18 cellular contexts compared by ENCODE assay signal in genomic region chr2:5123597-5124196, GRCh38.
DNase-seq lines count a peak whose midpoint lies in the region; ATAC-seq and TF ChIP-seq lines count a peak whose summit lies in the region.
"Had no signal": no experiment of that assay in that cellular context is flagged by ENCODE, and none has a peak within 500 bp of the region (broad histone marks: within the 10 kb centered on the region; RNA-seq: fewer than 3 reads in every experiment).

No MANE protein-coding gene starts in this region.

- H3K79me2 ChIP-seq in SK-N-SH (ENCODE audit: insufficient read depth) = no peaks in the 10 kb centered on the region

- H3K9me3 Mint-ChIP-seq in activated naive CD4-positive, alpha-beta T cell treated with anti-CD3 and anti-CD28 coated beads for 36 hours = peaks cover 5% of the 10 kb centered on the region
- H3K9me3 Mint-ChIP-seq: IgD-negative memory B cell had no signal

- no peaks in the 10 kb centered on the region for H3K27me3 ChIP-seq in SK-N-SH (ENCODE audit: insufficient read depth)
- H3K27me3 ChIP-seq: BLaER1 treated with 17β-estradiol and CSF1 and Interleukin-3, amounts not matched to agents 10 nM and 100 nM had no signal

- no peaks in the 10 kb centered on the region for H3K4me1 Mint-ChIP-seq in activated naive CD4-positive, alpha-beta T cell treated with anti-CD3 and anti-CD28 coated beads for 36 hours (ENCODE audit: low read depth)
- H3K4me1 Mint-ChIP-seq: IgD-negative memory B cell had no signal

- DNase-seq in DMS53 (lab: John Stamatoyannopoulos, UW) (peak; percentile 17), DMS53 treated with DMSO at 0.1 percent for 48 hours (lab: John Stamatoyannopoulos, UW; ENCODE audit: unreplicated experiment) (no peak), DMS153 treated with DMSO at 0.1 percent for 48 hours (lab: John Stamatoyannopoulos, UW; ENCODE audit: unreplicated experiment) (peak; percentile 84), NCI-H2171 (lab: John Stamatoyannopoulos, UW) (peak; percentile 40), SK-N-SH (no peak), AG20443 (ENCODE audit: low spot score) (no peak)
- no peak for DNase-seq in activated naive CD4-positive, alpha-beta T cell treated with anti-CD3 and anti-CD28 coated beads for 36 hours
- DNase-seq: GDM1, HCEC 1CT, MV-4-11, NCI-H1694 treated with DMSO at 0.1 percent for 48 hours, NCI-H526, PC-9 had no signal

- TF ChIP-seq CTCF in SK-N-SH (IDR thresholded peaks at IDR 0.05) = no peak

- H3K9me2 ChIP-seq in SK-N-SH = no peaks in the 10 kb centered on the region

- intact Hi-C loops in activated naive CD4-positive, alpha-beta T cell treated with anti-CD3 and anti-CD28 coated beads for 36 hours (cut with micrococcal nuclease) = no loop called here

- no peak overlapping the region for H3K9ac ChIP-seq in SK-N-SH
- H3K9ac ChIP-seq: BLaER1 treated with 17β-estradiol and CSF1 and Interleukin-3, amounts not matched to agents 10 nM and 100 nM had no signal

- no peak overlapping the region for H3K27ac Mint-ChIP-seq in activated naive CD4-positive, alpha-beta T cell treated with anti-CD3 and anti-CD28 coated beads for 36 hours
- H3K27ac Mint-ChIP-seq: IgD-negative memory B cell; T-helper 1 cell treated with Interleukin-12 subunit alpha and Interleukin-12 subunit beta and Interleukin-4 antibody, amounts not matched to agents 30 μg/mL and 1 μg/mL, for 36 hours had no signal

- no peak overlapping the region for H2AFZ ChIP-seq in SK-N-SH (ENCODE audit: low read depth)
- H2AFZ ChIP-seq: PC-9 had no signal

- H3K4me1 ChIP-seq in SK-N-SH (ENCODE audit: control insufficient read depth in 1 of 2, insufficient read depth in 2 of 2, low read depth in 1 of 2, low read length in 1 of 2) = peaks cover 0 to 16% of the 10 kb centered on the region in 2 experiments; a peak in 2 of 4 replicates
- H3K4me1 ChIP-seq: BLaER1 treated with 17β-estradiol and CSF1 and Interleukin-3, amounts not matched to agents 10 nM and 100 nM had no signal

- H3K27me3 Mint-ChIP-seq in activated naive CD4-positive, alpha-beta T cell treated with anti-CD3 and anti-CD28 coated beads for 36 hours (ENCODE audit: low read depth) = no peaks in the 10 kb centered on the region
- H3K27me3 Mint-ChIP-seq: IgD-negative memory B cell had no signal

- H4K20me1 ChIP-seq in SK-N-SH (ENCODE audit: insufficient read depth) = no peaks in the 10 kb centered on the region
- H4K20me1 ChIP-seq: BLaER1 treated with 17β-estradiol and CSF1 and Interleukin-3, amounts not matched to agents 10 nM and 100 nM had no signal

- CTCF ChIA-PET in SK-N-SH (lab: Yijun Ruan, JAX) = interaction anchor here (0.7 to 3.5 kb wide), 3 partner anchors 11 to 1159 kb away, joined by 3 to 14 read pairs (median 5); no protein-coding TSS in a partner anchor
- CTCF ChIA-PET in activated naive CD4-positive, alpha-beta T cell treated with anti-CD3 and anti-CD28 coated beads for 36 hours (lab: Charles Lee) = no interaction called here

- H3K4me3 Mint-ChIP-seq in activated naive CD4-positive, alpha-beta T cell treated with anti-CD3 and anti-CD28 coated beads for 36 hours = no peak overlapping the region
- H3K4me3 Mint-ChIP-seq: IgD-negative memory B cell; T-helper 1 cell treated with Interleukin-12 subunit alpha and Interleukin-12 subunit beta and Interleukin-4 antibody, amounts not matched to agents 30 μg/mL and 1 μg/mL, for 36 hours had no signal

- peak; percentile 3; the same call in 1 of the 2 replicates for TF ChIP-seq RAD21 in SK-N-SH (IDR thresholded peaks at IDR 0.05; ENCODE audit: low read length)

- ATAC-seq in esophagus mucosa = no peak

- H3K4me3 ChIP-seq in SK-N-SH (ENCODE audit: low read depth in 2 of 2, low read length in 1 of 2) = no peak overlapping the region
- H3K4me3 ChIP-seq: BLaER1 treated with 17β-estradiol and CSF1 and Interleukin-3, amounts not matched to agents 10 nM and 100 nM; PC-9 had no signal

- WGBS in SK-N-SH (ENCODE audit: low lambda C conversion rate) = 19% methylated on average over 4 of the region's 4 CpGs

- no peak overlapping the region for H3K4me2 ChIP-seq in SK-N-SH
- H3K4me2 ChIP-seq: BLaER1 treated with 17β-estradiol and CSF1 and Interleukin-3, amounts not matched to agents 10 nM and 100 nM; PC-9 had no signal

- H3K36me3 ChIP-seq in SK-N-SH (replicated peaks in 1 of 2; ENCODE audit: control insufficient read depth in 1 of 2, insufficient read depth in 2 of 2, low read length in 1 of 2) = no peaks in the 10 kb centered on the region
- H3K36me3 ChIP-seq: BLaER1 treated with 17β-estradiol and CSF1 and Interleukin-3, amounts not matched to agents 10 nM and 100 nM had no signal

- no peaks in the 10 kb centered on the region for H3F3A ChIP-seq in SK-N-SH (replicated peaks; ENCODE audit: insufficient read depth)

- H3K9me3 ChIP-seq in SK-N-SH = 0 out of 2 replicates have a peak, but pooled peaks cover 4% of the 10 kb centered on the region
- H3K9me3 ChIP-seq: BLaER1 treated with 17β-estradiol and CSF1 and Interleukin-3, amounts not matched to agents 10 nM and 100 nM had no signal

- POLR2A ChIA-PET in SK-N-SH (lab: Yijun Ruan, JAX) = no interaction called here

- H3K36me3 Mint-ChIP-seq in activated naive CD4-positive, alpha-beta T cell treated with anti-CD3 and anti-CD28 coated beads for 36 hours (ENCODE audit: low read depth) = no peaks in the 10 kb centered on the region

- no peak overlapping the region for H3K27ac ChIP-seq in SK-N-SH (ENCODE audit: low read depth in 2 of 2, low read length in 1 of 2)
- H3K27ac ChIP-seq: 22Rv1; BLaER1 treated with 17β-estradiol and CSF1 and Interleukin-3, amounts not matched to agents 10 nM and 100 nM; PC-9 had no signal

- TF ChIP-seq EP300 in SK-N-SH (IDR thresholded peaks at IDR 0.05; ENCODE audit: borderline replicate concordance in 1 of 2, low read depth in 1 of 2, low read length in 1 of 2) = peak in 1 of 2 experiments; percentile 71; a peak in 2 of 4 replicates

TF ChIP-seq in SK-N-SH, 30 proteins besides CTCF, POLR2A, EP300 and RAD21:
- TF ChIP-seq TAF1 (IDR thresholded peaks at IDR 0.05; ENCODE audit: borderline replicate concordance, low read depth, low read length) (no peak), FOXJ3 (CRISPR knock-in tag; IDR thresholded peaks at IDR 0.05) (0 out of 2 replicates have a peak, but pooled peaks have one; percentile 22), RCOR1 (IDR thresholded peaks at IDR 0.05; ENCODE audit: low read length) (peak; percentile 72; the same call in 1 of the 2 replicates), MAX (IDR thresholded peaks at IDR 0.05; ENCODE audit: low read depth) (no peak), TCF12 (IDR thresholded peaks at IDR 0.05) (no peak), CHD2 (IDR thresholded peaks at IDR 0.05; ENCODE audit: low read length, partially characterized antibody) (peak; percentile 9), NRF1 (IDR thresholded peaks at IDR 0.05; ENCODE audit: low read depth, low read length) (no peak), GATA2 (CRISPR knock-in tag; IDR thresholded peaks at IDR 0.05) (peak; percentile 91)

Comparison
In these comparisons a context has a peak if more than half of its experiments do, and no peak if none do; other contexts are left out.
1. DNase-seq: peak in DMS53 (single experiment), DMS153 treated with DMSO at 0.1 percent for 48 hours (single experiment) and NCI-H2171 (single experiment); none in DMS53 treated with DMSO at 0.1 percent for 48 hours (single experiment), SK-N-SH (single experiment), activated naive CD4-positive, alpha-beta T cell treated with anti-CD3 and anti-CD28 coated beads for 36 hours (single experiment) and AG20443 (single experiment).